In genomic region chr1:29183287-29183686, GRCh38 we compare ENCODE assay signal across 16 cellular contexts. TPM values are rescaled to one million over a fixed set of nuclear protein-coding genes. Genes with fewer than 3 reads are reported as not detected.
A peak's percentile ranks its signal among the peaks of the same experiment; 100 is the strongest.
DNase-seq lines count a peak whose midpoint lies in the region; ATAC-seq, FAIRE-seq and TF ChIP-seq lines count a peak whose summit lies in the region.
"Had no signal": no experiment of that assay in that cellular context is flagged by ENCODE, and none has a peak within 500 bp of the region (broad histone marks: within the 10 kb centered on the region; RNA-seq: fewer than 3 reads in every experiment).

No MANE protein-coding gene starts in this region.

- H3K4me3 Mint-ChIP-seq in activated T-cell treated with anti-CD3 and anti-CD28 coated beads, Interleukin-2, amount 50 U/mL, for 24 hours, result peak overlapping the region; percentile 97
- H3K4me3 Mint-ChIP-seq in activated T-helper 17 cell treated with anti-CD3 and anti-CD28 coated beads, Interleukin-2, amount 50 U/mL, for 72 hours, result peak overlapping the region; percentile 93
- peak overlapping the region; percentile 0 for H3K4me3 Mint-ChIP-seq in neural progenitor cell

- H3F3A ChIP-seq in neural progenitor cell (ENCODE audit: low read depth), result peaks cover 49% of the 10 kb centered on the region

- H3K79me2 ChIP-seq in Karpas-422 (ENCODE audit: low read length) (peaks cover 34% of the 10 kb centered on the region), neural progenitor cell (ENCODE audit: low read depth) (peaks cover 34% of the 10 kb centered on the region)

- intact Hi-C loops in kidney (cut with DNase I), result no loop called here

- H4K20me1 ChIP-seq in Karpas-422 (ENCODE audit: insufficient read depth, low read depth, low read length) (peaks cover 27% of the 10 kb centered on the region), neural progenitor cell (ENCODE audit: low read depth) (peaks cover 28% of the 10 kb centered on the region)

- no peaks in the 10 kb centered on the region for H3K27me3 Mint-ChIP-seq in activated T-cell treated with anti-CD3 and anti-CD28 coated beads, Interleukin-2, amount 50 U/mL, for 24 hours
- no peaks in the 10 kb centered on the region for H3K27me3 Mint-ChIP-seq in activated T-helper 17 cell treated with anti-CD3 and anti-CD28 coated beads, Interleukin-2, amount 50 U/mL, for 72 hours
- H3K27me3 Mint-ChIP-seq in neural progenitor cell (ENCODE audit: insufficient read depth, low read depth), result peaks cover 2% of the 10 kb centered on the region

- no peak overlapping the region for H3K27ac ChIP-seq in Karpas-422 (ENCODE audit: low read length)
- no peak overlapping the region for H3K27ac ChIP-seq in neural progenitor cell
- H3K27ac ChIP-seq in kidney (ENCODE audit: low read depth in 2 of 2, low read length in 2 of 2), result no peak overlapping the region

- peaks cover 18% of the 10 kb centered on the region; the same call in 1 of the 2 replicates for H3K36me3 ChIP-seq in Karpas-422 (ENCODE audit: insufficient read depth, low read length)
- peaks cover 7% of the 10 kb centered on the region for H3K36me3 ChIP-seq in neural progenitor cell
- H3K36me3 ChIP-seq in kidney (ENCODE audit: control insufficient read depth in 1 of 2, insufficient read depth in 2 of 2, low read length in 2 of 2), result peaks cover 2 to 5% of the 10 kb centered on the region in 2 donors

- no peak for DNase-seq in activated T-cell treated with anti-CD3 and anti-CD28 coated beads, Interleukin-2, amount 50 U/mL, for 24 hours
- no peak for DNase-seq in activated T-cell treated with anti-CD3 and anti-CD28 coated beads, Interleukin-2, amount 50 U/mL, for 48 hours
- DNase-seq in Karpas-422 (no peak), neural progenitor cell (ENCODE audit: low spot score) (no peak), NCI-H446 treated with DMSO at 0.1 percent for 48 hours (lab: John Stamatoyannopoulos, UW) (no peak), kidney (no peak)
- DNase-seq: cerebellar nuclear complex, DMS79 treated with DMSO at 0.1 percent for 48 hours, kidney glomerular epithelial cell, MM.1S, thyroid gland had no signal

- peaks cover 35% of the 10 kb centered on the region for H3K36me3 Mint-ChIP-seq in activated T-cell treated with anti-CD3 and anti-CD28 coated beads, Interleukin-2, amount 50 U/mL, for 24 hours (ENCODE audit: low read depth)
- peaks cover 30% of the 10 kb centered on the region for H3K36me3 Mint-ChIP-seq in activated T-helper 17 cell treated with anti-CD3 and anti-CD28 coated beads, Interleukin-2, amount 50 U/mL, for 72 hours (ENCODE audit: low read depth)
- H3K36me3 Mint-ChIP-seq in neural progenitor cell, result peaks cover 13% of the 10 kb centered on the region

- H3K4me3 ChIP-seq in Karpas-422 (ENCODE audit: low read length) (no peak overlapping the region; the same call in 1 of the 2 replicates), neural progenitor cell (no peak overlapping the region), kidney (ENCODE audit: low read length in 2 of 2) (no peak overlapping the region)
- H3K4me3 ChIP-seq: mucosa of descending colon had no signal

- no peak for FAIRE-seq in kidney (lab: Jason Lieb, UNC)
- FAIRE-seq: endothelial cell of umbilical vein had no signal

- H3K4me1 ChIP-seq in Karpas-422 (ENCODE audit: low read length), result peaks cover 31% of the 10 kb centered on the region
- peaks cover 22% of the 10 kb centered on the region for H3K4me1 ChIP-seq in neural progenitor cell
- H3K4me1 ChIP-seq in kidney (ENCODE audit: control insufficient read depth in 1 of 2, insufficient read depth in 1 of 2, low read depth in 1 of 2, low read length in 2 of 2), result peaks cover 16 to 22% of the 10 kb centered on the region in 2 donors

- H3K27me3 ChIP-seq in Karpas-422 (ENCODE audit: low read length) (no peaks in the 10 kb centered on the region), neural progenitor cell (no peaks in the 10 kb centered on the region)
- H3K27me3 ChIP-seq: thyroid gland had no signal

- H3K9me2 ChIP-seq in Karpas-422 (replicated peaks; ENCODE audit: insufficient read depth, low read length), result no peaks in the 10 kb centered on the region

- H2AFZ ChIP-seq in Karpas-422 (ENCODE audit: low read length), result peak overlapping the region; percentile 82
- no peak overlapping the region for H2AFZ ChIP-seq in neural progenitor cell (replicated peaks)

- no peak for TF ChIP-seq CTCF in neural progenitor cell (IDR thresholded peaks at IDR 0.05)
- no peak for TF ChIP-seq CTCF in kidney (IDR thresholded peaks at IDR 0.05; ENCODE audit: borderline replicate concordance, extremely low read depth, insufficient read depth)

- ATAC-seq in activated T-helper 17 cell treated with anti-CD3 and anti-CD28 coated beads, Interleukin-2, amount 50 U/mL, for 72 hours (replicated peaks), result no peak
- ATAC-seq in HG02623 (IDR thresholded peaks at IDR 0.05; ENCODE audit: unreplicated experiment), result no peak
- ATAC-seq: mucosa of descending colon had no signal

- no peak overlapping the region for H3K27ac Mint-ChIP-seq in activated T-cell treated with anti-CD3 and anti-CD28 coated beads, Interleukin-2, amount 50 U/mL, for 24 hours
- H3K27ac Mint-ChIP-seq in activated T-helper 17 cell treated with anti-CD3 and anti-CD28 coated beads, Interleukin-2, amount 50 U/mL, for 72 hours, result peak overlapping the region; percentile 94
- no peak overlapping the region for H3K27ac Mint-ChIP-seq in neural progenitor cell

- H3K9me3 ChIP-seq in Karpas-422 (ENCODE audit: low read length) (no peaks in the 10 kb centered on the region), neural progenitor cell (ENCODE audit: low read depth) (no peaks in the 10 kb centered on the region), kidney (ENCODE audit: control insufficient read depth in 1 of 2, low read length in 2 of 2) (no peaks in the 10 kb centered on the region)
- H3K9me3 ChIP-seq: mucosa of descending colon, thyroid gland had no signal

- H3K4me2 ChIP-seq in Karpas-422 (ENCODE audit: low read depth, low read length, poor library complexity, severe bottlenecking), result peak overlapping the region; percentile 91
- H3K4me2 ChIP-seq in neural progenitor cell, result no peak overlapping the region

- 0 out of 2 replicates have a peak overlapping the region, but pooled peaks have one; percentile 83 for H3K9ac ChIP-seq in Karpas-422 (ENCODE audit: low read length)
- no peak overlapping the region for H3K9ac ChIP-seq in neural progenitor cell
- no peak overlapping the region for H3K9ac ChIP-seq in kidney (ENCODE audit: low read length in 2 of 2)

- H3K4me1 Mint-ChIP-seq in activated T-cell treated with anti-CD3 and anti-CD28 coated beads, Interleukin-2, amount 50 U/mL, for 24 hours (ENCODE audit: low read depth), result peaks cover 35% of the 10 kb centered on the region
- H3K4me1 Mint-ChIP-seq in activated T-helper 17 cell treated with anti-CD3 and anti-CD28 coated beads, Interleukin-2, amount 50 U/mL, for 72 hours, result peaks cover 24% of the 10 kb centered on the region
- H3K4me1 Mint-ChIP-seq in neural progenitor cell, result peaks cover 23% of the 10 kb centered on the region

- H3K9me3 Mint-ChIP-seq in activated T-cell treated with anti-CD3 and anti-CD28 coated beads, Interleukin-2, amount 50 U/mL, for 24 hours, result no peaks in the 10 kb centered on the region
- H3K9me3 Mint-ChIP-seq in activated T-helper 17 cell treated with anti-CD3 and anti-CD28 coated beads, Interleukin-2, amount 50 U/mL, for 72 hours, result no peaks in the 10 kb centered on the region
- H3K9me3 Mint-ChIP-seq in neural progenitor cell, result peaks cover 4% of the 10 kb centered on the region

RNA-seq across cellular contexts. Expression of gene SRSF4, which starts 1.6 kb away (rescaled TPM):
- 31.7 and 40.1 TPM in 2 replicates for total RNA-seq in Karpas-422 (2014; rRNA removed; shearing (Covaris generic); ENCODE audit: low replicate concordance)
- 100 to 1,000 TPM; 118 to 125 TPM for total RNA-seq in activated T-helper 17 cell treated with anti-CD3 and anti-CD28 coated beads, Interleukin-2, amount 50 U/mL, for 72 hours
- total RNA-seq in neural progenitor cell (ENCODE audit: low replicate concordance) (73.2 and 82.2 TPM in 2 replicates), kidney (72.3 TPM)
- 48.4 TPM for polyA plus RNA-seq in kidney (ENCODE audit: insufficient read depth, low read depth, low replicate concordance)

RNA-seq across cellular contexts. Expression of gene MECR, which starts 47.4 kb away (rescaled TPM):
- 25.3 and 26.2 TPM in 2 replicates for total RNA-seq in Karpas-422 (2014; rRNA removed; shearing (Covaris generic); ENCODE audit: low replicate concordance)
- 10 to 100 TPM; 21.0 to 38.3 TPM for total RNA-seq in activated T-helper 17 cell treated with anti-CD3 and anti-CD28 coated beads, Interleukin-2, amount 50 U/mL, for 72 hours
- total RNA-seq in neural progenitor cell (ENCODE audit: low replicate concordance), result 11.7 and 22.0 TPM in 2 replicates
- 27.7 TPM for total RNA-seq in kidney
- polyA plus RNA-seq in kidney (ENCODE audit: insufficient read depth, low read depth, low replicate concordance), result 42.6 TPM

RNA-seq across cellular contexts. Expression of gene PTPRU, which starts 53.0 kb away (rescaled TPM):
- 1.1 TPM in 1 of 2 replicates, not detected in the other for total RNA-seq in Karpas-422 (2014; rRNA removed; shearing (Covaris generic); ENCODE audit: low replicate concordance)
- total RNA-seq in activated T-helper 17 cell treated with anti-CD3 and anti-CD28 coated beads, Interleukin-2, amount 50 U/mL, for 72 hours, result 1 to 10 TPM in 1 of 2 donors, under 1 TPM in 1; 0.99 to 2.1 TPM
- total RNA-seq in neural progenitor cell (ENCODE audit: low replicate concordance) (29.5 and 68.9 TPM in 2 replicates), kidney (53.6 TPM)
- 3.7 TPM for polyA plus RNA-seq in kidney (ENCODE audit: insufficient read depth, low read depth, low replicate concordance)

RNA-seq across cellular contexts. Expression of gene TMEM200B, which starts 59.6 kb away (rescaled TPM):
- not detected in 2 replicates for total RNA-seq in Karpas-422 (2014; rRNA removed; shearing (Covaris generic); ENCODE audit: low replicate concordance)
- total RNA-seq in activated T-helper 17 cell treated with anti-CD3 and anti-CD28 coated beads, Interleukin-2, amount 50 U/mL, for 72 hours, result 1 to 10 TPM in 1 of 2 donors, not detected in 1; 1.1 TPM
- total RNA-seq in neural progenitor cell (ENCODE audit: low replicate concordance) (0.56 and 1.1 TPM in 2 replicates), kidney (8.6 TPM)
- polyA plus RNA-seq in kidney (ENCODE audit: insufficient read depth, low read depth, low replicate concordance), result 7.6 TPM
- total RNA-seq: T-helper 1 cell treated with Interleukin-12 subunit alpha and Interleukin-12 subunit beta and Interleukin-4 antibody, amounts not matched to agents 30 ng/mL and 1 ng/mL, for 36 hours had no signal

Comparison
In these comparisons a context has a peak if more than half of its experiments do, and no peak if none do; other contexts are left out.
1. H3K4me3 Mint-ChIP-seq: peak in every context shown above with its lines; median percentile 97 in activated T-cell treated with anti-CD3 and anti-CD28 coated beads, Interleukin-2, amount 50 U/mL, for 24 hours; 93 in activated T-helper 17 cell treated with anti-CD3 and anti-CD28 coated beads, Interleukin-2, amount 50 U/mL, for 72 hours; 0 in neural progenitor cell.